ENCODE assay signal across 16 cellular contexts in the genomic region with DNA sequence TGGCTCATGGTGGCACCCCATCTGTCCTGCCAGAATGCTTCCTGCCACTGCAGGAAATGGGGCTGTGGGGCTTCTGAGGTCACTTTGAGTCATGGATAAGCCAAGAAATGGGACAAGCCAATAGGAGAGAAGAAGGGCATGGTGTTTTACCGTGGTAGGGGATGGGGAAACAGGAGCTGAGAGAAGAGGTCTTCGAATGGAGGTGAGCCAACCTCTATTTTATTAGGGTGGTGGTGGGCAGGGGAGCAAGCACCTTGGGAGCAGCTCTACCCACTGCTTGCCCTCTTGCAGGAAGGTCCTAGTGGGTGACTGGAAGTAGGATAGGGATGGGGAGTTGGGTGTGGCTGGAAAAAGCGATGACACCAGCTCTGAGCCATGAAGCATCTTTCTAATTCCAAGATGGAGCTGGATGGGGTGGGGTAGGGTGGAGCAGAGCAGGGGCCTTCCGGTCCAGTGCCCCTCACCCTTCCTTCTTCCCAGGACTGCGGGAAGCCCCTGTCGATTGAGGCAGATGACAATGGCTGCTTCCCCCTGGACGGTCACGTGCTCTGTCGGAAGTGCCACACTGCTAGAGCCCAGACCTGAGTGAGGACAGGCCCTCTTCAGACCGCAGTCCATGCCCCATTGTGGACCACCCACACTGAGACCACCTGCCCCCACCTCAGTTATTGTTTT. TPM values are rescaled to one million over a fixed set of nuclear protein-coding genes. Genes with fewer than 3 reads are reported as not detected.
DNase-seq lines count a peak whose midpoint lies in the region; ATAC-seq, FAIRE-seq and TF ChIP-seq lines count a peak whose summit lies in the region.
"Had no signal": no experiment of that assay in that cellular context is flagged by ENCODE, and none has a peak within 500 bp of the region (broad histone marks: within the 10 kb centered on the region; RNA-seq: fewer than 3 reads in every experiment).

No MANE protein-coding gene starts in this region.

- H4K20me1 ChIP-seq in IMR-90 (ENCODE audit: insufficient read depth, low read length), result peaks cover 90% of the 10 kb centered on the region
- peaks cover 40 to 56% of the 10 kb centered on the region in 2 experiments for H4K20me1 ChIP-seq in H1 (replicated peaks in 1 of 2; ENCODE audit: control insufficient read depth in 1 of 2, insufficient read depth in 2 of 2, low read length in 2 of 2)

- no peak overlapping the region for H2AK5ac ChIP-seq in IMR-90 (ENCODE audit: low read depth, low read length)
- no peak overlapping the region for H2AK5ac ChIP-seq in H1 (ENCODE audit: low read depth, low read length)

- H3K9me3 ChIP-seq in IMR-90 (ENCODE audit: control insufficient read depth, insufficient read depth, low read length), result no peaks in the 10 kb centered on the region
- no peaks in the 10 kb centered on the region for H3K9me3 ChIP-seq in H1 (ENCODE audit: insufficient read depth in 2 of 2, low read depth in 1 of 2, low read length in 1 of 2)
- H3K9me3 ChIP-seq: pancreas, SJSA1 had no signal

- H3K4me2 ChIP-seq in IMR-90 (ENCODE audit: low read depth, low read length) (no peak overlapping the region), H1 (ENCODE audit: insufficient read depth in 1 of 2, low read depth in 2 of 2, low read length in 2 of 2) (no peak overlapping the region)

- H2BK20ac ChIP-seq in IMR-90 (ENCODE audit: low read depth, low read length) (no peak overlapping the region), H1 (ENCODE audit: low read length) (no peak overlapping the region)

- H2AK9ac ChIP-seq in IMR-90 (replicated peaks; ENCODE audit: low read depth, low read length, poor library complexity), result peak overlapping the region; percentile 52

- no peak overlapping the region for H4K91ac ChIP-seq in IMR-90 (ENCODE audit: insufficient read depth, low read depth, low read length)
- H4K91ac ChIP-seq in H1 (replicated peaks; ENCODE audit: insufficient read length, low read length), result no peak overlapping the region

- peaks cover 47% of the 10 kb centered on the region for H3K4me1 ChIP-seq in IMR-90 (ENCODE audit: control insufficient read depth, insufficient read depth, low read length)
- H3K4me1 ChIP-seq in H1 (replicated peaks in 1 of 4; ENCODE audit: control insufficient read depth in 3 of 4, insufficient read depth in 4 of 4, low read length in 3 of 4), result peaks cover 0 to 5% (median 0%) of the 10 kb centered on the region in 4 experiments; a peak in 3 of 7 replicates
- H3K4me1 ChIP-seq in rectal smooth muscle tissue (ENCODE audit: control insufficient read depth, insufficient read depth, low read length), result peaks cover 39% of the 10 kb centered on the region

- H3K23ac ChIP-seq in IMR-90 (ENCODE audit: low read depth, low read length), result 0 out of 2 replicates have a peak overlapping the region, but pooled peaks have one; percentile 49
- no peak overlapping the region for H3K23ac ChIP-seq in H1 (ENCODE audit: insufficient read length)

- H3K27me3 Mint-ChIP-seq in Calu3 (ENCODE audit: unreplicated experiment), result no peaks in the 10 kb centered on the region

- H3K4ac ChIP-seq in IMR-90 (ENCODE audit: low read depth, low read length) (no peak overlapping the region), H1 (replicated peaks; ENCODE audit: insufficient read length, low read depth, low read length) (no peak overlapping the region)

- dilution Hi-C loops in IMR-90 (cut with HindIII; ENCODE audit: low sequenced_read_pairs, unreplicated experiment), result no loop called here

- CTCF ChIA-PET in Calu3 (lab: Charles Lee) (no interaction called here), IMR-90 (lab: Yijun Ruan, JAX) (no interaction called here), H1 (lab: Charles Lee; ENCODE audit: partially characterized antibody) (interaction anchor here (0.6 to 23.5 kb wide), 8 partner anchors 14 to 148 kb away, joined by 3 to 359 read pairs (median 15); a partner anchor contains a TSS)

- TF ChIP-seq POLR2A in IMR-90 (IDR thresholded peaks at IDR 0.05; ENCODE audit: low read depth, low read length), result no peak
- peak in 1 of 2 experiments; percentile 93; a peak in 2 of 3 replicates for TF ChIP-seq POLR2A in H1 (IDR thresholded peaks at IDR 0.05; ENCODE audit: control extremely low read depth in 1 of 2, low read depth in 2 of 2, low read length in 2 of 2)

- H4K5ac ChIP-seq in IMR-90 (ENCODE audit: low read depth, low read length), result no peak overlapping the region
- no peak overlapping the region for H4K5ac ChIP-seq in H1 (ENCODE audit: insufficient read length, low read depth, low read length)

- no peak for ATAC-seq in IMR-90 (ENCODE audit: low read depth)
- no peak for ATAC-seq in left colon
- ATAC-seq: pancreas had no signal

- no peak for DNase-seq in Calu3
- DNase-seq in IMR-90, result no peak
- DNase-seq in H1 (ENCODE audit: low read depth in 1 of 2, low spot score in 2 of 2), result no peak
- no peak for DNase-seq in left colon
- DNase-seq in NCI-H2171 (lab: John Stamatoyannopoulos, UW), result no peak
- DNase-seq in activated CD4-positive, alpha-beta T cell treated with anti-CD3 and anti-CD28 coated beads for 4 hours, result no peak
- DNase-seq: activated CD4-positive, CD25-positive, alpha-beta regulatory T cell treated with anti-CD3 and anti-CD28 coated beads, Interleukin-2, amount 50 U/mL, for 72 hours; Karpas-422; NCI-H1930; NK-92 treated with Interleukin-12 subunit alpha and Interleukin-12 subunit beta, amount 100 ng/mL, for 24 hours; stimulated activated CD4-positive, alpha-beta T cell treated with anti-CD3 and anti-CD28 coated beads, Interleukin-1b, Interleukin-23, amount 100 ng/mL, for 48 hours had no signal

- H2BK5ac ChIP-seq in IMR-90 (ENCODE audit: low read depth, low read length, poor library complexity, severe bottlenecking) (no peak overlapping the region), H1 (ENCODE audit: low read depth, low read length) (no peak overlapping the region)

- H3K4me3 ChIP-seq in IMR-90 (ENCODE audit: insufficient read depth, low read depth, low read length) (no peak overlapping the region), H1 (ENCODE audit: extremely low read depth in 1 of 4, insufficient read depth in 2 of 4, low read depth in 3 of 4, low read length in 4 of 4) (no peak overlapping the region), rectal smooth muscle tissue (ENCODE audit: low read length) (no peak overlapping the region)
- H3K4me3 ChIP-seq: pancreas, SJSA1 had no signal

- H2AFZ ChIP-seq in IMR-90 (replicated peaks; ENCODE audit: low read length, poor library complexity), result peak overlapping the region; percentile 10
- H2AFZ ChIP-seq in H1 (ENCODE audit: low read length), result no peak overlapping the region

- H3K56ac ChIP-seq in IMR-90 (ENCODE audit: extremely low read depth, insufficient read depth, low read length), result no peak overlapping the region
- no peak overlapping the region for H3K56ac ChIP-seq in H1 (replicated peaks; ENCODE audit: insufficient read length, low read depth, low read length)

- H3K4me1 Mint-ChIP-seq in Calu3 (ENCODE audit: low read depth, unreplicated experiment), result no peaks in the 10 kb centered on the region

- no peak for TF ChIP-seq EP300 in H1 (IDR thresholded peaks at IDR 0.05; ENCODE audit: borderline replicate concordance in 1 of 2, low read depth in 2 of 2, low read length in 2 of 2)

- peaks cover 73% of the 10 kb centered on the region for H3K36me3 ChIP-seq in IMR-90 (ENCODE audit: control insufficient read depth, insufficient read depth, low read length)
- H3K36me3 ChIP-seq in H1 (ENCODE audit: control insufficient read depth in 2 of 4, insufficient read depth in 4 of 4, low read length in 3 of 4), result peaks cover 26 to 76% (median 63%) of the 10 kb centered on the region in 4 experiments
- peaks cover 23% of the 10 kb centered on the region for H3K36me3 ChIP-seq in rectal smooth muscle tissue (ENCODE audit: control insufficient read depth, insufficient read depth, low read length)

- no peaks in the 10 kb centered on the region for H3K9me3 Mint-ChIP-seq in Calu3 (ENCODE audit: low read depth, unreplicated experiment)

- H2BK120ac ChIP-seq in IMR-90 (ENCODE audit: low read depth, low read length), result no peak overlapping the region
- H2BK120ac ChIP-seq in H1 (replicated peaks; ENCODE audit: low read depth, low read length), result no peak overlapping the region

- H2BK12ac ChIP-seq in H1 (ENCODE audit: low read depth, low read length), result no peak overlapping the region

- H3K79me1 ChIP-seq in IMR-90 (ENCODE audit: low read depth in 1 of 2, low read length in 2 of 2) (peaks cover 24 to 71% of the 10 kb centered on the region in 2 experiments; a peak in 3 of 4 replicates), H1 (ENCODE audit: low read depth, low read length) (peaks cover 16% of the 10 kb centered on the region)

- H3K9ac ChIP-seq in IMR-90 (ENCODE audit: low read depth, low read length) (no peak overlapping the region), H1 (replicated peaks in 1 of 4; ENCODE audit: extremely low read depth in 1 of 4, low read depth in 3 of 4, low read length in 3 of 4) (no peak overlapping the region), rectal smooth muscle tissue (ENCODE audit: low read length) (no peak overlapping the region)

- no peak overlapping the region for H3K18ac ChIP-seq in IMR-90 (ENCODE audit: low read depth, low read length)
- no peak overlapping the region for H3K18ac ChIP-seq in H1 (ENCODE audit: extremely low read depth, low read length)

- POLR2A ChIA-PET in IMR-90 (lab: Charles Lee; ENCODE audit: unreplicated experiment) (no interaction called here), H1 (lab: Charles Lee; ENCODE audit: partially characterized antibody) (interaction anchor here (1.3 to 25.2 kb wide), 11 partner anchors 13 to 90 kb away, joined by 3 to 518 read pairs (median 12); a partner anchor contains a TSS)

- H3K27ac Mint-ChIP-seq in Calu3 (ENCODE audit: unreplicated experiment), result no peak overlapping the region

- intact Hi-C loops in Calu3 (cut with micrococcal nuclease; ENCODE audit: unreplicated experiment) (no loop called here), IMR-90 (cut with micrococcal nuclease) (loop anchor here (5.0 kb wide), 1 partner anchor 102 kb away; no protein-coding TSS in a partner anchor), left colon (cut with DNase I, micrococcal nuclease) (no loop called here)

- H3K27ac ChIP-seq in IMR-90 (ENCODE audit: insufficient read depth, low read length) (no peak overlapping the region), H1 (ENCODE audit: low read depth, low read length) (no peak overlapping the region), rectal smooth muscle tissue (ENCODE audit: low read depth, low read length) (peak overlapping the region; percentile 41)
- H3K27ac ChIP-seq: SJSA1 had no signal

- H3K79me2 ChIP-seq in H1 (ENCODE audit: control insufficient read depth in 1 of 2, insufficient read depth in 2 of 2, low read length in 2 of 2), result peaks cover 0 to 9% of the 10 kb centered on the region in 2 experiments; a peak in 2 of 4 replicates

- TF ChIP-seq CTCF in Calu3 (IDR thresholded peaks at IDR 0.05; ENCODE audit: unreplicated experiment) (no peak), IMR-90 (conservative IDR thresholded peaks at IDR 0.05; ENCODE audit: low read depth, low read length) (no peak), H1 (IDR thresholded peaks at IDR 0.05; ENCODE audit: control extremely low read depth in 1 of 3, insufficient read depth in 1 of 3, low read depth in 1 of 3, low read length in 3 of 3) (no peak)

- FAIRE-seq in H1 (lab: Jason Lieb, UNC), result no peak
- FAIRE-seq: pancreas had no signal

- H3K23me2 ChIP-seq in H1 (ENCODE audit: low read depth, low read length), result peaks cover 2% of the 10 kb centered on the region; the same call in 1 of the 2 replicates

- H3K36me3 Mint-ChIP-seq in Calu3 (ENCODE audit: insufficient read depth, unreplicated experiment), result peaks cover 52% of the 10 kb centered on the region

- BruUV-seq in Calu3 (replicated peaks; lab: Mats Ljungman, UMichigan), result TSS peak; percentile 48
- TSS peak; percentile 91 for BruUV-seq in IMR-90 (replicated peaks; lab: Mats Ljungman, UMichigan)

- H4K8ac ChIP-seq in IMR-90 (ENCODE audit: low read depth in 2 of 2, low read length in 2 of 2) (no peak overlapping the region), H1 (ENCODE audit: extremely low read depth, insufficient read depth, low read length) (peak overlapping the region; percentile 65)

- H3K4me3 Mint-ChIP-seq in Calu3 (ENCODE audit: low read depth, unreplicated experiment), result no peak overlapping the region

- in situ Hi-C loops in IMR-90 (cut with MboI; ENCODE audit: low sequenced_read_pairs), result no loop called here

- H2BK15ac ChIP-seq in IMR-90 (ENCODE audit: low read depth, low read length), result no peak overlapping the region
- H2BK15ac ChIP-seq in H1 (ENCODE audit: low read length), result no peak overlapping the region

- H3K27me3 ChIP-seq in IMR-90 (ENCODE audit: control insufficient read depth, insufficient read depth, low read length), result no peaks in the 10 kb centered on the region
- no peaks in the 10 kb centered on the region for H3K27me3 ChIP-seq in H1 (replicated peaks in 1 of 4; ENCODE audit: control insufficient read depth in 3 of 4, extremely low read depth in 1 of 4, insufficient read depth in 3 of 4, low read length in 3 of 4)
- H3K27me3 ChIP-seq in rectal smooth muscle tissue (ENCODE audit: control insufficient read depth, insufficient read depth, low read length), result no peaks in the 10 kb centered on the region
- H3K27me3 ChIP-seq: pancreas, SJSA1 had no signal

- H3K14ac ChIP-seq in IMR-90 (replicated peaks; ENCODE audit: low read depth, low read length) (no peak overlapping the region), H1 (ENCODE audit: insufficient read length) (no peak overlapping the region)

- TF ChIP-seq RAD21 in IMR-90 (IDR thresholded peaks at IDR 0.05; ENCODE audit: low read length), result no peak
- TF ChIP-seq RAD21 in H1 (IDR thresholded peaks at IDR 0.05 in 1 of 2, conservative IDR thresholded peaks at IDR 0.05 in 1 of 2; ENCODE audit: low read depth in 2 of 2, low read length in 2 of 2), result no peak

- H3K9me1 ChIP-seq in IMR-90 (ENCODE audit: insufficient read depth, low read length), result peaks cover 34% of the 10 kb centered on the region

- WGBS in IMR-90 (ENCODE audit: extremely low coverage in 2 of 2, insufficient read length in 1 of 2), 2 experiments, result 90% methylated on average over 3 of the region's 10 CpGs; no CpG with 5 or more reads in 1 of the 2 experiments
- 92% methylated on average over 10 of the region's 10 CpGs; no CpG with 5 or more reads in 1 of the 2 experiments for WGBS in H1 (ENCODE audit: extremely low coverage in 1 of 2, insufficient coverage in 1 of 2, insufficient read length in 1 of 2, insufficient replicate concordance in 2 of 2, low coverage in 1 of 2, low lambda C conversion rate in 2 of 2, missing lambda C conversion rate in 1 of 2), 2 experiments

RNA-seq across cellular contexts. Expression of a gene that starts 9.1 kb away (rescaled TPM):
- total RNA-seq in Calu3 (2022) (114 and 119 TPM in 2 replicates), IMR-90 (2012; rRNA removed) (22.6 and 25.0 TPM in 2 replicates), left colon (10 to 100 TPM; 70.1 to 84.4 TPM)
- polyA plus RNA-seq in IMR-90 (2012; rRNA removed) (291 and 334 TPM in 2 replicates), H1 (2011; rRNA removed) (40.6 and 77.9 TPM in 2 replicates)
- 247 and 450 TPM in 2 replicates for polyA plus RNA-seq in IMR-90 (2012; cell fraction: cytosol; rRNA removed)
- 390 and 724 TPM in 2 replicates for polyA plus RNA-seq in IMR-90 (2012; cell fraction: nucleus; rRNA removed; ENCODE audit: low replicate concordance)
- total RNA-seq in H1 (2021; fragmentation: NEBNext Ultra II Directional; extraction: Animal tissue kit (Norgen Biotek cat#: 25700)), result 159 and 174 TPM in 2 replicates
- polyA plus RNA-seq in H1 (2011; cell fraction: cytosol; rRNA removed), result 25.7 TPM
- 107 TPM for polyA plus RNA-seq in H1 (2011; cell fraction: nucleus; rRNA removed)
- polyA plus RNA-seq in H1 (2012, experiment 1 of 2), result 138 to 177 TPM (median 171 TPM) in 4 replicates
- polyA plus RNA-seq in H1 (2012, experiment 2 of 2), result 172 TPM
- polyA plus RNA-seq in H1 (2013, experiment 1 of 2), result 166 TPM
- polyA plus RNA-seq in H1 (2013, experiment 2 of 2), result 163 TPM
- polyA minus RNA-seq in H1 (2011; rRNA and poly(A)+ RNA removed), result 21.5 and 32.9 TPM in 2 replicates
- 70.7 TPM for polyA minus RNA-seq in H1 (2011; cell fraction: cytosol; rRNA and poly(A)+ RNA removed)
- polyA minus RNA-seq in H1 (2011; cell fraction: nucleus; rRNA and poly(A)+ RNA removed), result 64.8 TPM

RNA-seq across cellular contexts. Expression of a gene that starts 18.4 kb away (rescaled TPM):
- total RNA-seq in Calu3 (2022) (21.6 and 23.6 TPM in 2 replicates), IMR-90 (2012; rRNA removed) (not detected in 2 replicates), left colon (10 to 100 TPM; 18.2 to 25.1 TPM)
- polyA plus RNA-seq in IMR-90 (2012; rRNA removed) (0.10 TPM in 1 of 2 replicates, not detected in the other), H1 (2011; rRNA removed) (86.5 and 113 TPM in 2 replicates)
- 0.04 TPM in 1 of 2 replicates, not detected in the other for polyA plus RNA-seq in IMR-90 (2012; cell fraction: cytosol; rRNA removed)
- polyA plus RNA-seq in IMR-90 (2012; cell fraction: nucleus; rRNA removed; ENCODE audit: low replicate concordance), result 0.04 and 0.11 TPM in 2 replicates
- 133 and 139 TPM in 2 replicates for total RNA-seq in H1 (2021; fragmentation: NEBNext Ultra II Directional; extraction: Animal tissue kit (Norgen Biotek cat#: 25700))
- polyA plus RNA-seq in H1 (2011; cell fraction: cytosol; rRNA removed), result 103 TPM
- 324 TPM for polyA plus RNA-seq in H1 (2011; cell fraction: nucleus; rRNA removed)
- 107 to 123 TPM (median 120 TPM) in 4 replicates for polyA plus RNA-seq in H1 (2012, experiment 1 of 2)
- 106 TPM for polyA plus RNA-seq in H1 (2012, experiment 2 of 2)
- 176 TPM for polyA plus RNA-seq in H1 (2013, experiment 1 of 2)
- polyA plus RNA-seq in H1 (2013, experiment 2 of 2), result 162 TPM
- 185 and 189 TPM in 2 replicates for polyA minus RNA-seq in H1 (2011; rRNA and poly(A)+ RNA removed)
- 79.6 TPM for polyA minus RNA-seq in H1 (2011; cell fraction: cytosol; rRNA and poly(A)+ RNA removed)
- polyA minus RNA-seq in H1 (2011; cell fraction: nucleus; rRNA and poly(A)+ RNA removed), result 128 TPM
- total RNA-seq: dermis blood vessel endothelial cell, SJSA1 had no signal

RNA-seq across cellular contexts. Expression of a gene that starts 27.7 kb away (rescaled TPM):
- total RNA-seq in Calu3 (2022), result 0.19 and 1.2 TPM in 2 replicates
- 2.5 and 3.4 TPM in 2 replicates for total RNA-seq in IMR-90 (2012; rRNA removed)
- polyA plus RNA-seq in IMR-90 (2012; rRNA removed), result 3.7 and 4.3 TPM in 2 replicates
- polyA plus RNA-seq in IMR-90 (2012; cell fraction: cytosol; rRNA removed), result 2.4 and 3.9 TPM in 2 replicates
- polyA plus RNA-seq in IMR-90 (2012; cell fraction: nucleus; rRNA removed; ENCODE audit: low replicate concordance), result 4.2 and 4.6 TPM in 2 replicates
- 35.5 and 38.2 TPM in 2 replicates for total RNA-seq in H1 (2021; fragmentation: NEBNext Ultra II Directional; extraction: Animal tissue kit (Norgen Biotek cat#: 25700))
- polyA plus RNA-seq in H1 (2011; rRNA removed), result 23.1 and 28.8 TPM in 2 replicates
- 27.9 TPM for polyA plus RNA-seq in H1 (2011; cell fraction: cytosol; rRNA removed)
- 37.7 TPM for polyA plus RNA-seq in H1 (2011; cell fraction: nucleus; rRNA removed)
- 22.4 to 28.3 TPM (median 26.2 TPM) in 4 replicates for polyA plus RNA-seq in H1 (2012, experiment 1 of 2)
- polyA plus RNA-seq in H1 (2012, experiment 2 of 2), result 25.4 TPM
- polyA plus RNA-seq in H1 (2013, experiment 1 of 2), result 11.6 TPM
- 12.8 TPM for polyA plus RNA-seq in H1 (2013, experiment 2 of 2)
- polyA minus RNA-seq in H1 (2011; rRNA and poly(A)+ RNA removed), result 51.2 and 57.7 TPM in 2 replicates
- polyA minus RNA-seq in H1 (2011; cell fraction: cytosol; rRNA and poly(A)+ RNA removed), result 20.8 TPM
- 25.5 TPM for polyA minus RNA-seq in H1 (2011; cell fraction: nucleus; rRNA and poly(A)+ RNA removed)
- total RNA-seq in left colon, result 1 to 10 TPM in 1 of 2 donors, under 1 TPM in 1; 0.27 to 3.4 TPM

RNA-seq across cellular contexts. Expression of a gene that starts 53.0 kb away (rescaled TPM):
- not detected in 2 replicates for total RNA-seq in Calu3 (2022)
- not detected in 2 replicates for total RNA-seq in IMR-90 (2012; rRNA removed)
- not detected in 2 replicates for polyA plus RNA-seq in IMR-90 (2012; rRNA removed)
- polyA plus RNA-seq in IMR-90 (2012; cell fraction: cytosol; rRNA removed), result not detected in 2 replicates
- not detected in 2 replicates for polyA plus RNA-seq in IMR-90 (2012; cell fraction: nucleus; rRNA removed; ENCODE audit: low replicate concordance)
- 0.32 and 0.46 TPM in 2 replicates for total RNA-seq in H1 (2021; fragmentation: NEBNext Ultra II Directional; extraction: Animal tissue kit (Norgen Biotek cat#: 25700))
- 0.13 and 0.15 TPM in 2 replicates for polyA plus RNA-seq in H1 (2011; rRNA removed)
- 0.14 TPM for polyA plus RNA-seq in H1 (2011; cell fraction: cytosol; rRNA removed)
- 0.37 TPM for polyA plus RNA-seq in H1 (2011; cell fraction: nucleus; rRNA removed)
- 0.20 TPM in 1 of 4 replicates, not detected in the others for polyA plus RNA-seq in H1 (2012, experiment 1 of 2)
- 0.29 TPM for polyA plus RNA-seq in H1 (2012, experiment 2 of 2)
- polyA plus RNA-seq in H1 (2013, experiment 1 of 2), result 0.18 TPM
- not detected for polyA plus RNA-seq in H1 (2013, experiment 2 of 2)
- polyA minus RNA-seq in H1 (2011; rRNA and poly(A)+ RNA removed), result 1.6 and 2.6 TPM in 2 replicates
- polyA minus RNA-seq in H1 (2011; cell fraction: cytosol; rRNA and poly(A)+ RNA removed), result not detected
- 6.1 TPM for polyA minus RNA-seq in H1 (2011; cell fraction: nucleus; rRNA and poly(A)+ RNA removed)
- not detected for total RNA-seq in left colon
- total RNA-seq: dermis blood vessel endothelial cell, pancreas, SJSA1 had no signal
- polyA plus RNA-seq: liver, pancreas had no signal

Comparison
In these comparisons a context has a peak if more than half of its experiments do, and no peak if none do; other contexts are left out.
1. RNA of a gene that starts 18.4 kb away (total RNA-seq): 133 to 139 TPM in H1, 18.2 to 25.1 TPM in left colon and 21.6 to 23.6 TPM in Calu3; not detected in IMR-90; every median in the first group is over 10 times any median in the second.